In genomic region chr11:65577756-65578109, GRCh38 we compare ENCODE assay signal across 10 cellular contexts. TPM values are rescaled to one million over a fixed set of nuclear protein-coding genes. Genes with fewer than 3 reads are reported as not detected.
DNase-seq lines count a peak whose midpoint lies in the region; ATAC-seq, FAIRE-seq and TF ChIP-seq lines count a peak whose summit lies in the region.
"Had no signal": no experiment of that assay in that cellular context is flagged by ENCODE, and none has a peak within 500 bp of the region (broad histone marks: within the 10 kb centered on the region; RNA-seq: fewer than 3 reads in every experiment).

No MANE protein-coding gene starts in this region.

- FAIRE-seq in A549 (lab: Jason Lieb, UNC) = no peak
- FAIRE-seq: H1 had no signal

- in situ Hi-C loops in ACHN (cut with HindIII; ENCODE audit: low pct_ligation_motif_present, low pct_unique_long_range_greater_than_20kb, low sequenced_read_pairs) = no loop called here

- no peak for TF ChIP-seq RAD21 in A549 (conservative IDR thresholded peaks at IDR 0.05 in 1 of 2, IDR thresholded peaks at IDR 0.05 in 1 of 2)

- WGBS in A549 (ENCODE audit: missing lambda C conversion rate) = 58% methylated on average over 8 of the region's 8 CpGs

- no peak for TF ChIP-seq CTCF in A549 (IDR thresholded peaks at IDR 0.05)
- no peak for TF ChIP-seq CTCF in KMS-11 (conservative IDR thresholded peaks at IDR 0.05; ENCODE audit: low read depth, low read length)
- TF ChIP-seq CTCF in chondrocyte (IDR thresholded peaks at IDR 0.05) = no peak
- TF ChIP-seq CTCF in mucosa of descending colon (IDR thresholded peaks at IDR 0.05) = no peak

- H4K20me1 ChIP-seq in KMS-11 (ENCODE audit: insufficient read depth) = no peaks in the 10 kb centered on the region

- H3K36me3 ChIP-seq in KMS-11 (ENCODE audit: insufficient read depth) (no peaks in the 10 kb centered on the region; the same call in 1 of the 2 replicates), mucosa of descending colon (ENCODE audit: low read depth) (no peaks in the 10 kb centered on the region)

- peak in 1 of 2 experiments; percentile 9; a peak in 3 of 6 replicates for ATAC-seq in A549
- no peak for ATAC-seq in natural killer cell treated with Interleukin-12 subunit alpha and Interleukin-12 subunit beta and Interleukin-15 and Interleukin-18, amount 100 ng/mL, for 72 hours
- no peak for ATAC-seq in GM19397 (IDR thresholded peaks at IDR 0.05; ENCODE audit: unreplicated experiment)
- no peak for ATAC-seq in mucosa of descending colon

- no peaks in the 10 kb centered on the region for H3K27me3 ChIP-seq in KMS-11 (ENCODE audit: insufficient read depth, low read depth)

- H3K4me1 ChIP-seq in A549 (peaks cover 45% of the 10 kb centered on the region), KMS-11 (ENCODE audit: low read depth, poor library complexity, severe bottlenecking) (peaks cover 32% of the 10 kb centered on the region), mucosa of descending colon (ENCODE audit: low read depth) (peaks cover 49% of the 10 kb centered on the region)

- CTCF ChIA-PET in A549 (lab: Yijun Ruan, JAX) = interaction anchor here (3.7 to 6.6 kb wide), 3 partner anchors 10 to 37 kb away, joined by 26 to 58 read pairs (median 44); partner anchors contain the start of gene KCNK7

- H3K9ac ChIP-seq in KMS-11 = peak overlapping the region; percentile 76; the same call in 1 of the 2 replicates

- intact Hi-C loops in mucosa of descending colon (cut with DNase I, micrococcal nuclease) = no loop called here

- DNase-seq in A549 (ENCODE audit: low read depth in 1 of 2, low spot score in 1 of 2) (no peak), chondrocyte (ENCODE audit: low spot score) (no peak), AG08395 (ENCODE audit: low spot score) (no peak), mucosa of descending colon (no peak), ACHN (no peak)
- no peak for DNase-seq in natural killer cell treated with Interleukin-12 subunit alpha and Interleukin-12 subunit beta and Interleukin-15 and Interleukin-18, amount 100 ng/mL, for 72 hours (ENCODE audit: low spot score)
- DNase-seq: NCI-H2081 treated with DMSO at 0.1 percent for 48 hours had no signal

- POLR2A ChIA-PET in A549 (lab: Yijun Ruan, JAX) = interaction anchor here (0.7 kb wide), 2 partner anchors 11 to 38 kb away, joined by 3 to 4 read pairs; partner anchors contain the start of gene PCNX3

- H2AFZ ChIP-seq in KMS-11 (ENCODE audit: low read depth) = no peak overlapping the region

- no peak for TF ChIP-seq POLR2A in A549 (IDR thresholded peaks at IDR 0.05; ENCODE audit: low read length)

- H3K4me2 ChIP-seq in A549 = peak overlapping the region; percentile 97
- H3K4me2 ChIP-seq in KMS-11 = peak overlapping the region; percentile 97

- peak overlapping the region; percentile 92 to 98; a peak in 5 of 6 replicates for H3K27ac ChIP-seq in A549
- peak overlapping the region; percentile 70; the same call in 1 of the 2 replicates for H3K27ac ChIP-seq in KMS-11

- no peaks in the 10 kb centered on the region for H3K27me3 Mint-ChIP-seq in chondrocyte (ENCODE audit: low read depth)
- no peaks in the 10 kb centered on the region for H3K27me3 Mint-ChIP-seq in natural killer cell treated with Interleukin-12 subunit alpha and Interleukin-12 subunit beta and Interleukin-15 and Interleukin-18, amount 100 ng/mL, for 72 hours

- H3K79me2 ChIP-seq in KMS-11 (ENCODE audit: insufficient read depth, low read depth) = peaks cover 35% of the 10 kb centered on the region

- H3K36me3 Mint-ChIP-seq in chondrocyte (ENCODE audit: low read depth) = peaks cover 14% of the 10 kb centered on the region
- no peaks in the 10 kb centered on the region for H3K36me3 Mint-ChIP-seq in natural killer cell treated with Interleukin-12 subunit alpha and Interleukin-12 subunit beta and Interleukin-15 and Interleukin-18, amount 100 ng/mL, for 72 hours

- peaks cover 46% of the 10 kb centered on the region for H3K4me1 Mint-ChIP-seq in chondrocyte (ENCODE audit: low read depth)
- peaks cover 35 to 47% of the 10 kb centered on the region in 2 donors for H3K4me1 Mint-ChIP-seq in natural killer cell treated with Interleukin-12 subunit alpha and Interleukin-12 subunit beta and Interleukin-15 and Interleukin-18, amount 100 ng/mL, for 72 hours (ENCODE audit: low read depth in 2 of 2)

- H3K9me3 Mint-ChIP-seq in chondrocyte (ENCODE audit: low read depth) = no peaks in the 10 kb centered on the region
- no peaks in the 10 kb centered on the region for H3K9me3 Mint-ChIP-seq in natural killer cell treated with Interleukin-12 subunit alpha and Interleukin-12 subunit beta and Interleukin-15 and Interleukin-18, amount 100 ng/mL, for 72 hours

- peak overlapping the region; percentile 54 for H3K27ac Mint-ChIP-seq in chondrocyte (ENCODE audit: unreplicated experiment)
- peak overlapping the region; percentile 58 to 86 for H3K27ac Mint-ChIP-seq in natural killer cell treated with Interleukin-12 subunit alpha and Interleukin-12 subunit beta and Interleukin-15 and Interleukin-18, amount 100 ng/mL, for 72 hours

- H3K4me3 ChIP-seq in A549 = no peak overlapping the region; the same call in 2 of the 3 replicates
- H3K4me3 ChIP-seq in KMS-11 (IDR thresholded peaks at IDR 0.05; ENCODE audit: insufficient read depth, low read depth, low read length) = no peak overlapping the region
- no peak overlapping the region for H3K4me3 ChIP-seq in mucosa of descending colon

- peak overlapping the region; percentile 83 for H3K4me3 Mint-ChIP-seq in chondrocyte (ENCODE audit: unreplicated experiment)
- peak overlapping the region; percentile 82 for H3K4me3 Mint-ChIP-seq in natural killer cell treated with Interleukin-12 subunit alpha and Interleukin-12 subunit beta and Interleukin-15 and Interleukin-18, amount 100 ng/mL, for 72 hours

- H3K9me3 ChIP-seq in A549 (no peaks in the 10 kb centered on the region), mucosa of descending colon (no peaks in the 10 kb centered on the region)

- TF ChIP-seq EP300 in A549 (IDR thresholded peaks at IDR 0.05) = no peak

RNA-seq across cellular contexts. Expression of gene EHBP1L1, which starts 1.9 kb away (rescaled TPM):
- 11.6 and 13.8 TPM in 2 replicates for polyA plus RNA-seq in A549 (2011; rRNA removed)
- 44.5 and 66.2 TPM in 2 replicates for polyA plus RNA-seq in A549 (2012; cell fraction: cytosol; rRNA removed)
- 112 and 167 TPM in 2 replicates for polyA plus RNA-seq in A549 (2012; cell fraction: nucleus; rRNA removed)
- polyA plus RNA-seq in A549 (2017; fragmentation: RNase III; extraction: RNeasy Plus Mini Kit Qiagen cat#74134 plus additional on column Dnase treatment) = 39.8 to 46.0 TPM (median 43.8 TPM) in 3 replicates
- 12.3 and 18.7 TPM in 2 replicates for polyA minus RNA-seq in A549 (2011; rRNA and poly(A)+ RNA removed)
- 28.1 to 82.0 TPM (median 81.3 TPM) in 3 replicates for total RNA-seq in chondrocyte
- total RNA-seq in natural killer cell treated with Interleukin-12 subunit alpha and Interleukin-12 subunit beta and Interleukin-15 and Interleukin-18, amount 100 ng/mL, for 72 hours = 100 to 1,000 TPM; 156 to 188 TPM
- total RNA-seq in mucosa of descending colon = 100 to 1,000 TPM in 1 of 3 donors, 10 to 100 TPM in 2; 65.8 to 208 (median 65.9) TPM

RNA-seq across cellular contexts. Expression of gene FAM89B, which starts 5.4 kb away (rescaled TPM):
- 13.5 and 16.9 TPM in 2 replicates for polyA plus RNA-seq in A549 (2011; rRNA removed)
- polyA plus RNA-seq in A549 (2012; cell fraction: cytosol; rRNA removed) = 35.2 and 57.6 TPM in 2 replicates
- polyA plus RNA-seq in A549 (2012; cell fraction: nucleus; rRNA removed) = 51.4 and 59.1 TPM in 2 replicates
- 18.6 to 23.9 TPM (median 23.1 TPM) in 3 replicates for polyA plus RNA-seq in A549 (2017; fragmentation: RNase III; extraction: RNeasy Plus Mini Kit Qiagen cat#74134 plus additional on column Dnase treatment)
- polyA minus RNA-seq in A549 (2011; rRNA and poly(A)+ RNA removed) = 8.3 and 16.3 TPM in 2 replicates
- 84.8 to 91.9 TPM (median 86.8 TPM) in 3 replicates for total RNA-seq in chondrocyte
- total RNA-seq in natural killer cell treated with Interleukin-12 subunit alpha and Interleukin-12 subunit beta and Interleukin-15 and Interleukin-18, amount 100 ng/mL, for 72 hours = 10 to 100 TPM; 38.0 to 71.5 TPM
- 10 to 100 TPM; 26.4 to 61.2 (median 28.5) TPM for total RNA-seq in mucosa of descending colon

RNA-seq across cellular contexts. Expression of gene ZNRD2, which starts 7.5 kb away (rescaled TPM):
- polyA plus RNA-seq in A549 (2011; rRNA removed) (28.2 and 32.3 TPM in 2 replicates), A549 (2017; fragmentation: RNase III; extraction: RNeasy Plus Mini Kit Qiagen cat#74134 plus additional on column Dnase treatment) (66.1 to 68.2 TPM (median 68.1 TPM) in 3 replicates)
- 114 and 117 TPM in 2 replicates for polyA plus RNA-seq in A549 (2012; cell fraction: cytosol; rRNA removed)
- polyA plus RNA-seq in A549 (2012; cell fraction: nucleus; rRNA removed) = 107 and 125 TPM in 2 replicates
- 8.1 and 14.2 TPM in 2 replicates for polyA minus RNA-seq in A549 (2011; rRNA and poly(A)+ RNA removed)
- total RNA-seq in chondrocyte (26.4 to 32.1 TPM (median 28.1 TPM) in 3 replicates), mucosa of descending colon (10 to 100 TPM; 20.9 to 24.6 (median 21.0) TPM)
- 10 to 100 TPM; 55.8 to 89.3 TPM for total RNA-seq in natural killer cell treated with Interleukin-12 subunit alpha and Interleukin-12 subunit beta and Interleukin-15 and Interleukin-18, amount 100 ng/mL, for 72 hours

RNA-seq across cellular contexts. Expression of gene KCNK7, which starts 17.9 kb away (rescaled TPM):
- polyA plus RNA-seq in A549 (2011; rRNA removed) = 0.11 and 0.13 TPM in 2 replicates
- polyA plus RNA-seq in A549 (2012; cell fraction: cytosol; rRNA removed) = 0.61 and 0.74 TPM in 2 replicates
- polyA plus RNA-seq in A549 (2012; cell fraction: nucleus; rRNA removed) = 2.0 and 2.8 TPM in 2 replicates
- polyA plus RNA-seq in A549 (2017; fragmentation: RNase III; extraction: RNeasy Plus Mini Kit Qiagen cat#74134 plus additional on column Dnase treatment) = 0.49 to 0.50 TPM (median 0.50 TPM) in 3 replicates
- 0.17 TPM in 1 of 2 replicates, not detected in the other for polyA minus RNA-seq in A549 (2011; rRNA and poly(A)+ RNA removed)
- 0.22 to 0.44 TPM in 2 of 3 replicates, not detected in the other for total RNA-seq in chondrocyte
- 1 to 10 TPM; 2.3 to 2.8 TPM for total RNA-seq in natural killer cell treated with Interleukin-12 subunit alpha and Interleukin-12 subunit beta and Interleukin-15 and Interleukin-18, amount 100 ng/mL, for 72 hours
- total RNA-seq in mucosa of descending colon = 1 to 10 TPM in 2 of 3 donors, under 1 TPM in 1; 0.49 to 1.7 (median 1.5) TPM

RNA-seq across cellular contexts. Expression of gene LTBP3, which starts 19.6 kb away (rescaled TPM):
- polyA plus RNA-seq in A549 (2011; rRNA removed) = 28.6 and 39.9 TPM in 2 replicates
- 130 and 136 TPM in 2 replicates for polyA plus RNA-seq in A549 (2012; cell fraction: cytosol; rRNA removed)
- polyA plus RNA-seq in A549 (2012; cell fraction: nucleus; rRNA removed) = 715 and 951 TPM in 2 replicates
- 107 to 134 TPM (median 123 TPM) in 3 replicates for polyA plus RNA-seq in A549 (2017; fragmentation: RNase III; extraction: RNeasy Plus Mini Kit Qiagen cat#74134 plus additional on column Dnase treatment)
- 25.4 and 44.5 TPM in 2 replicates for polyA minus RNA-seq in A549 (2011; rRNA and poly(A)+ RNA removed)
- total RNA-seq in chondrocyte = 264 to 272 TPM (median 271 TPM) in 3 replicates
- total RNA-seq in natural killer cell treated with Interleukin-12 subunit alpha and Interleukin-12 subunit beta and Interleukin-15 and Interleukin-18, amount 100 ng/mL, for 72 hours = 10 to 100 TPM; 42.3 to 60.2 TPM
- total RNA-seq in mucosa of descending colon = 100 to 1,000 TPM in 1 of 3 donors, 10 to 100 TPM in 2; 22.6 to 133 (median 36.7) TPM
